Comparison of ENCODE assay signal across 26 cellular contexts in genomic region chr17:74374786-74375185, GRCh38. TPM values are rescaled to one million over a fixed set of nuclear protein-coding genes. Genes with fewer than 3 reads are reported as not detected.
"Had no signal": no experiment of that assay in that cellular context is flagged by ENCODE, and none has a peak within 500 bp of the region (broad histone marks: within the 10 kb centered on the region; RNA-seq: fewer than 3 reads in every experiment).

No MANE protein-coding gene starts in this region.

- H3K27me3 ChIP-seq: colonic mucosa, upper lobe of right lung had no signal

- H3K9me3 ChIP-seq: colonic mucosa, left ventricle myocardium inferior, psoas muscle, stomach, thoracic aorta, upper lobe of right lung had no signal

- H3K27ac ChIP-seq: psoas muscle, thoracic aorta, upper lobe of right lung had no signal

- H3K4me2 ChIP-seq: smooth muscle cell had no signal

- H3K4me3 ChIP-seq: colonic mucosa, left ventricle myocardium inferior, psoas muscle, smooth muscle cell, stomach, thoracic aorta, upper lobe of right lung had no signal

- H3K36me3 ChIP-seq: colonic mucosa, left ventricle myocardium inferior, stomach, thoracic aorta, upper lobe of right lung had no signal

- DNase-seq: activated CD4-positive, alpha-beta memory T cell treated with anti-CD3 and anti-CD28 coated beads, Interleukin-2, amount 10 ng/mL, durations not matched to agents 7 days and 5 days; activated CD4-positive, alpha-beta T cell treated with anti-CD3 and anti-CD28 coated beads for 48 hours; activated CD4-positive, CD25-positive, alpha-beta regulatory T cell; activated CD8-positive, alpha-beta memory T cell treated with anti-CD3 and anti-CD28 coated beads, Interleukin-2, amount 10 ng/mL, durations not matched to agents 7 days and 5 days; activated naive CD4-positive, alpha-beta T cell; activated naive CD8-positive, alpha-beta T cell treated with anti-CD3 and anti-CD28 coated beads, Interleukin-2, amount 10 ng/mL, durations not matched to agents 7 days and 5 days; activated T-cell treated with anti-CD3 and anti-CD28 coated beads, Interleukin-2, amount 50 U/mL, for 1 hour; central memory CD4-positive, alpha-beta T cell; colonic mucosa; erythroblast; left ventricle myocardium inferior; psoas muscle; stimulated activated CD4-positive, alpha-beta T cell treated with anti-CD3 and anti-CD28 coated beads, Interleukin-4, amount 100 ng/mL, for 24 hours; stomach; T-helper 1 cell; T-helper 9 cell; upper lobe of right lung had no signal

- ATAC-seq: activated CD8-positive, alpha-beta memory T cell treated with anti-CD3 and anti-CD28 coated beads, Interleukin-2, amount 10 ng/mL, durations not matched to agents 7 days and 5 days; activated T-helper 17 cell treated with anti-CD3 and anti-CD28 coated beads, Interleukin-2, amount 50 U/mL, for 72 hours; psoas muscle; sciatic nerve; stimulated activated effector memory CD8-positive, alpha-beta T cell treated with anti-CD3 and anti-CD28 coated beads, Interleukin-12 subunit alpha, Interleukin-12 subunit beta, amount 100 ng/mL, for 72 hours; upper lobe of right lung had no signal

RNA-seq across cellular contexts. Expression of gene GPR142, which starts 7.5 kb away (rescaled TPM):
- total RNA-seq: activated CD8-positive, alpha-beta memory T cell treated with anti-CD3 and anti-CD28 coated beads, Interleukin-2, amount 10 ng/mL, durations not matched to agents 7 days and 5 days; activated naive CD8-positive, alpha-beta T cell treated with anti-CD3 and anti-CD28 coated beads, Interleukin-2, amount 10 ng/mL, durations not matched to agents 7 days and 5 days; activated T-helper 17 cell treated with anti-CD3 and anti-CD28 coated beads, Interleukin-2, amount 50 U/mL, for 72 hours; frontal cortex; left ventricle myocardium inferior; myocyte; osteocyte; psoas muscle; smooth muscle cell; stomach; thoracic aorta; upper lobe of right lung had no signal
- polyA plus RNA-seq: keratinocyte, psoas muscle, smooth muscle cell, stomach had no signal

RNA-seq across cellular contexts. Expression of gene BTBD17, which starts 13.1 kb away (rescaled TPM):
- total RNA-seq: activated CD8-positive, alpha-beta memory T cell treated with anti-CD3 and anti-CD28 coated beads, Interleukin-2, amount 10 ng/mL, durations not matched to agents 7 days and 5 days; activated naive CD8-positive, alpha-beta T cell treated with anti-CD3 and anti-CD28 coated beads, Interleukin-2, amount 10 ng/mL, durations not matched to agents 7 days and 5 days; activated T-helper 17 cell treated with anti-CD3 and anti-CD28 coated beads, Interleukin-2, amount 50 U/mL, for 72 hours; left ventricle myocardium inferior; myocyte; osteocyte; psoas muscle; sciatic nerve; smooth muscle cell; stomach; thoracic aorta; upper lobe of right lung had no signal
- polyA plus RNA-seq: keratinocyte, psoas muscle, smooth muscle cell, stomach had no signal

RNA-seq across cellular contexts. Expression of gene KIF19, which starts 48.8 kb away (rescaled TPM):
- total RNA-seq: frontal cortex, myocyte, osteocyte, smooth muscle cell had no signal
- polyA plus RNA-seq: keratinocyte, smooth muscle cell had no signal

RNA-seq across cellular contexts. Expression of gene GPRC5C, which starts 57.1 kb away (rescaled TPM):
- total RNA-seq: activated CD8-positive, alpha-beta memory T cell treated with anti-CD3 and anti-CD28 coated beads, Interleukin-2, amount 10 ng/mL, durations not matched to agents 7 days and 5 days; activated naive CD8-positive, alpha-beta T cell treated with anti-CD3 and anti-CD28 coated beads, Interleukin-2, amount 10 ng/mL, durations not matched to agents 7 days and 5 days; myocyte had no signal
